In genomic region chr3:108062051-108062450, GRCh38 we compare ENCODE assay signal across 13 cellular contexts. TPM values are rescaled to one million over a fixed set of nuclear protein-coding genes. Genes with fewer than 3 reads are reported as not detected.
DNase-seq lines count a peak whose midpoint lies in the region; ATAC-seq and TF ChIP-seq lines count a peak whose summit lies in the region.
"Had no signal": no experiment of that assay in that cellular context is flagged by ENCODE, and none has a peak within 500 bp of the region (broad histone marks: within the 10 kb centered on the region; RNA-seq: fewer than 3 reads in every experiment).

No MANE protein-coding gene starts in this region.

- no peak overlapping the region for H3K4me3 ChIP-seq in NB4 (ENCODE audit: low read depth, low read length)
- no peak overlapping the region for H3K4me3 ChIP-seq in mucosa of descending colon
- no peak overlapping the region for H3K4me3 ChIP-seq in colonic mucosa
- H3K4me3 ChIP-seq: SJCRH30 had no signal

- DNase-seq in NB4 (ENCODE audit: low read depth) (peak; percentile 66), mucosa of descending colon (no peak), colonic mucosa (no peak)
- no peak for DNase-seq in activated CD8-positive, alpha-beta T cell treated with anti-CD3 and anti-CD28 coated beads for 36 hours
- no peak for DNase-seq in activated CD4-positive, alpha-beta T cell treated with anti-CD3 and anti-CD28 coated beads, Interleukin-2, amount 50 U/mL, for 1 hour
- DNase-seq: activated CD4-positive, alpha-beta memory T cell treated with anti-CD3 and anti-CD28 coated beads, Interleukin-2, amount 10 ng/mL, durations not matched to agents 7 days and 5 days; anterior cingulate cortex; NCI-H2029 treated with DMSO at 0.1 percent for 48 hours; SJCRH30; stimulated activated CD4-positive, alpha-beta T cell treated with anti-CD3 and anti-CD28 coated beads, Interleukin-2, amount 100 ng/mL, for 24 hours had no signal

- H3K9me3 Mint-ChIP-seq in activated CD8-positive, alpha-beta T cell treated with anti-CD3 and anti-CD28 coated beads for 36 hours = no peaks in the 10 kb centered on the region
- H3K9me3 Mint-ChIP-seq: activated CD4-positive, alpha-beta memory T cell treated with anti-CD3 and anti-CD28 coated beads, Interleukin-2, amount 10 ng/mL, durations not matched to agents 7 days and 5 days; neural crest cell had no signal

- peaks cover 73% of the 10 kb centered on the region for H3K36me3 Mint-ChIP-seq in activated CD8-positive, alpha-beta T cell treated with anti-CD3 and anti-CD28 coated beads for 36 hours (ENCODE audit: low read depth)

- no peaks in the 10 kb centered on the region for H3K36me3 ChIP-seq in mucosa of descending colon (ENCODE audit: low read depth)
- H3K36me3 ChIP-seq in colonic mucosa = no peaks in the 10 kb centered on the region
- H3K36me3 ChIP-seq: SJCRH30 had no signal

- TF ChIP-seq POLR2A in NB4 (IDR thresholded peaks at IDR 0.05; ENCODE audit: extremely low read depth, insufficient read length) = no peak

- no peak overlapping the region for H3K9ac ChIP-seq in colonic mucosa (ENCODE audit: low read depth in 2 of 2, low read length in 2 of 2)

- TF ChIP-seq CTCF in NB4 (IDR thresholded peaks at IDR 0.05; ENCODE audit: low read depth, low read length) = no peak
- TF ChIP-seq CTCF in mucosa of descending colon (IDR thresholded peaks at IDR 0.05) = no peak
- no peak for TF ChIP-seq CTCF in activated CD8-positive, alpha-beta T cell treated with anti-CD3 and anti-CD28 coated beads for 36 hours (IDR thresholded peaks at IDR 0.05)
- no peak for TF ChIP-seq CTCF in colonic mucosa (IDR thresholded peaks at IDR 0.05)

- no peaks in the 10 kb centered on the region for H3K27me3 ChIP-seq in colonic mucosa
- H3K27me3 ChIP-seq: SJCRH30 had no signal

- CTCF ChIA-PET in activated CD8-positive, alpha-beta T cell treated with anti-CD3 and anti-CD28 coated beads for 36 hours (lab: Charles Lee) = no interaction called here

- no peak overlapping the region for H3K27ac ChIP-seq in colonic mucosa
- H3K27ac ChIP-seq: SJCRH30 had no signal

- POLR2A ChIA-PET in activated CD8-positive, alpha-beta T cell treated with anti-CD3 and anti-CD28 coated beads for 36 hours (lab: Charles Lee) = no interaction called here

- intact Hi-C loops in mucosa of descending colon (cut with DNase I, micrococcal nuclease) = no loop called here
- intact Hi-C loops in activated CD8-positive, alpha-beta T cell treated with anti-CD3 and anti-CD28 coated beads for 36 hours (cut with micrococcal nuclease) = no loop called here
- intact Hi-C loops in colonic mucosa (cut with DNase I) = no loop called here

- H3K27me3 Mint-ChIP-seq in activated CD8-positive, alpha-beta T cell treated with anti-CD3 and anti-CD28 coated beads for 36 hours = no peaks in the 10 kb centered on the region
- H3K27me3 Mint-ChIP-seq: activated CD4-positive, alpha-beta memory T cell treated with anti-CD3 and anti-CD28 coated beads, Interleukin-2, amount 10 ng/mL, durations not matched to agents 7 days and 5 days had no signal

- no peak overlapping the region for H3K27ac Mint-ChIP-seq in activated CD8-positive, alpha-beta T cell treated with anti-CD3 and anti-CD28 coated beads for 36 hours
- H3K27ac Mint-ChIP-seq: activated CD4-positive, alpha-beta memory T cell treated with anti-CD3 and anti-CD28 coated beads, Interleukin-2, amount 10 ng/mL, durations not matched to agents 7 days and 5 days had no signal

- H3K4me3 Mint-ChIP-seq in activated CD8-positive, alpha-beta T cell treated with anti-CD3 and anti-CD28 coated beads for 36 hours = no peak overlapping the region
- H3K4me3 Mint-ChIP-seq: activated CD4-positive, alpha-beta memory T cell treated with anti-CD3 and anti-CD28 coated beads, Interleukin-2, amount 10 ng/mL, durations not matched to agents 7 days and 5 days; neural crest cell had no signal

- H3K9me3 ChIP-seq in mucosa of descending colon (no peaks in the 10 kb centered on the region), colonic mucosa (no peaks in the 10 kb centered on the region)
- H3K9me3 ChIP-seq: SJCRH30 had no signal

- peaks cover 66% of the 10 kb centered on the region for H3K4me1 Mint-ChIP-seq in activated CD8-positive, alpha-beta T cell treated with anti-CD3 and anti-CD28 coated beads for 36 hours (ENCODE audit: low read depth)
- H3K4me1 Mint-ChIP-seq: neural crest cell had no signal

- H3K4me1 ChIP-seq in mucosa of descending colon (ENCODE audit: low read depth) (no peaks in the 10 kb centered on the region), colonic mucosa (no peaks in the 10 kb centered on the region)
- H3K4me1 ChIP-seq: SJCRH30 had no signal

- ATAC-seq in GM18508 (IDR thresholded peaks at IDR 0.05; ENCODE audit: insufficient read depth, unreplicated experiment) (peak; percentile 87), GM21786 (IDR thresholded peaks at IDR 0.05; ENCODE audit: unreplicated experiment) (peak; percentile 70), mucosa of descending colon (peak; percentile 36)
- ATAC-seq in activated CD8-positive, alpha-beta T cell treated with anti-CD3 and anti-CD28 coated beads for 36 hours = no peak

RNA-seq across cellular contexts. Expression of gene CD47, which starts 28.8 kb away (rescaled TPM):
- 10 to 100 TPM; 68.5 to 83.0 (median 73.2) TPM for total RNA-seq in mucosa of descending colon
- total RNA-seq in activated CD8-positive, alpha-beta T cell treated with anti-CD3 and anti-CD28 coated beads for 36 hours = 10 to 100 TPM; 88.7 to 91.6 TPM
- total RNA-seq in colonic mucosa = 100 to 1,000 TPM in 1 of 2 donors, 10 to 100 TPM in 1; 68.1 to 101 TPM
